In genomic region chr17:32627233-32628008, GRCh38 we compare ENCODE assay signal across 1 cellular context.
TF ChIP-seq lines count a peak whose summit lies in the region.

No MANE protein-coding gene starts in this region.

TF ChIP-seq in SK-N-SH, 30 proteins besides CTCF, POLR2A, EP300 and RAD21 (continued from another document):
- TF ChIP-seq USF2 (IDR thresholded peaks at IDR 0.05; ENCODE audit: borderline replicate concordance, low read depth, low read length) (no peak), IRF3 (IDR thresholded peaks at IDR 0.05; ENCODE audit: low read depth, low read length) (no peak), FOXM1 (IDR thresholded peaks at IDR 0.05; ENCODE audit: low read depth) (no peak), JUND (IDR thresholded peaks at IDR 0.05) (no peak), SIN3A (IDR thresholded peaks at IDR 0.05; ENCODE audit: borderline replicate concordance, low read depth, low read length) (no peak)
